ENCODE assay signal across 17 cellular contexts in genomic region chr7:158007697-158008257, GRCh38.
"Had no signal": no experiment of that assay in that cellular context is flagged by ENCODE, and none has a peak within 500 bp of the region (broad histone marks: within the 10 kb centered on the region; RNA-seq: fewer than 3 reads in every experiment).

No MANE protein-coding gene starts in this region.

- H3K27me3 ChIP-seq: body of pancreas, foreskin keratinocyte, right atrium auricular region, stomach had no signal

- DNase-seq: activated CD4-positive, alpha-beta T cell treated with anti-CD3 and anti-CD28 coated beads, Interleukin-2, amount 50 U/mL, for 4 hours; activated gamma-delta T cell treated with Interleukin-2 at 50 U/mL for 16 hours; body of pancreas; foreskin keratinocyte; left colon; nephron progenitor cell; stomach; T-helper 17 cell; WERI-Rb-1 had no signal

- H3K4me3 ChIP-seq: body of pancreas, dorsolateral prefrontal cortex, hepatocyte, prostate gland, right atrium auricular region, stomach had no signal

- H3K27ac ChIP-seq: body of pancreas, dorsolateral prefrontal cortex, foreskin keratinocyte, hepatocyte, prostate gland, right atrium auricular region, stomach, WERI-Rb-1 had no signal

- H3K4me1 Mint-ChIP-seq: mesothelial cell of epicardium had no signal

- H3K27me3 Mint-ChIP-seq: activated naive CD8-positive, alpha-beta T cell had no signal

- H3K4me2 ChIP-seq: hepatocyte had no signal

- H3K36me3 Mint-ChIP-seq: activated naive CD8-positive, alpha-beta T cell; mesothelial cell of epicardium; type B pancreatic cell had no signal

- ATAC-seq: body of pancreas, foreskin keratinocyte, left colon, T-helper 17 cell had no signal

- H3K9me3 ChIP-seq: body of pancreas, prostate gland, right atrium auricular region, stomach had no signal

- H3K27ac Mint-ChIP-seq: activated naive CD8-positive, alpha-beta T cell; activated T-helper 1 cell treated with anti-CD3 and anti-CD28 coated beads, Interleukin-12 subunit alpha, Interleukin-12 subunit beta, Interleukin-2, Interleukin-4 antibody, amounts not matched to agents 30 ng/mL and 10 ng/mL and 1 ng/mL, durations not matched to agents 14 hours and 24 hours and 36 hours; mesothelial cell of epicardium; nephron progenitor cell; T-helper 17 cell had no signal

- H3K36me3 ChIP-seq: prostate gland, right atrium auricular region, stomach, WERI-Rb-1 had no signal

- H3K4me3 Mint-ChIP-seq: activated naive CD8-positive, alpha-beta T cell; activated T-helper 1 cell treated with anti-CD3 and anti-CD28 coated beads, Interleukin-12 subunit alpha, Interleukin-12 subunit beta, Interleukin-2, Interleukin-4 antibody, amounts not matched to agents 30 ng/mL and 10 ng/mL and 1 ng/mL, durations not matched to agents 14 hours and 24 hours and 36 hours; mesothelial cell of epicardium; nephron progenitor cell; T-helper 17 cell; type B pancreatic cell had no signal

- H3K4me1 ChIP-seq: body of pancreas, foreskin keratinocyte, prostate gland, right atrium auricular region, stomach had no signal

- H3K9me3 Mint-ChIP-seq: activated T-helper 1 cell treated with anti-CD3 and anti-CD28 coated beads, Interleukin-12 subunit alpha, Interleukin-12 subunit beta, Interleukin-2, Interleukin-4 antibody, amounts not matched to agents 30 ng/mL and 10 ng/mL and 1 ng/mL, durations not matched to agents 14 hours and 24 hours and 36 hours; mesothelial cell of epicardium; nephron progenitor cell; type B pancreatic cell had no signal
